Comparison of ENCODE assay signal across 24 cellular contexts in genomic region chr4:43103048-43103447, GRCh38.
"Had no signal": no experiment of that assay in that cellular context is flagged by ENCODE, and none has a peak within 500 bp of the region (broad histone marks: within the 10 kb centered on the region; RNA-seq: fewer than 3 reads in every experiment).

No MANE protein-coding gene starts in this region.

- ATAC-seq: activated CD4-positive, CD25-positive, alpha-beta regulatory T cell treated with anti-CD3 and anti-CD28 coated beads, Interleukin-2, amount 50 U/mL, for 24 hours; activated CD8-positive, alpha-beta T cell treated with anti-CD3 and anti-CD28 coated beads for 36 hours; activated T-cell treated with anti-CD3 and anti-CD28 coated beads, Interleukin-2, amount 50 U/mL, for 72 hours; Right ventricle myocardium inferior had no signal

- H3K27ac ChIP-seq: brain microvascular endothelial cell, cardiac muscle cell, WERI-Rb-1 had no signal

- H3K27me3 ChIP-seq: brain microvascular endothelial cell, cardiac muscle cell had no signal

- H3K36me3 ChIP-seq: brain microvascular endothelial cell, cardiac muscle cell, WERI-Rb-1 had no signal

- H3K4me3 ChIP-seq: cardiac muscle cell had no signal

- DNase-seq: activated CD4-positive, alpha-beta T cell treated with anti-CD3 and anti-CD28 coated beads for 4 hours; activated CD8-positive, alpha-beta memory T cell treated with anti-CD3 and anti-CD28 coated beads, Interleukin-2, amount 50 U/mL, for 4 hours; activated CD8-positive, alpha-beta T cell treated with anti-CD3 and anti-CD28 coated beads for 36 hours; activated gamma-delta T cell treated with Interleukin-2 at 50 U/mL for 16 hours; activated naive CD4-positive, alpha-beta T cell treated with anti-CD3 and anti-CD28 coated beads, Interleukin-2, amount 10 ng/mL, durations not matched to agents 7 days and 5 days; activated naive CD8-positive, alpha-beta T cell treated with anti-CD3 and anti-CD28 coated beads for 36 hours; activated T-cell treated with anti-CD3 and anti-CD28 coated beads, Interleukin-2, amount 50 U/mL, for 72 hours; brain microvascular endothelial cell; Karpas-422; NCI-H1048; NCI-H1417; NCI-H1930; NCI-H2171; NCI-H226; NCI-H526 treated with DMSO at 0.1 percent for 48 hours; NCI-H82; NK-92 treated with Interleukin-12 subunit alpha and Interleukin-12 subunit beta, amount 100 ng/mL, for 24 hours; RPMI8226; T-helper 2 cell; T1000; WERI-Rb-1 had no signal
